ENCODE assay signal across 1 cellular context in the genomic region with DNA sequence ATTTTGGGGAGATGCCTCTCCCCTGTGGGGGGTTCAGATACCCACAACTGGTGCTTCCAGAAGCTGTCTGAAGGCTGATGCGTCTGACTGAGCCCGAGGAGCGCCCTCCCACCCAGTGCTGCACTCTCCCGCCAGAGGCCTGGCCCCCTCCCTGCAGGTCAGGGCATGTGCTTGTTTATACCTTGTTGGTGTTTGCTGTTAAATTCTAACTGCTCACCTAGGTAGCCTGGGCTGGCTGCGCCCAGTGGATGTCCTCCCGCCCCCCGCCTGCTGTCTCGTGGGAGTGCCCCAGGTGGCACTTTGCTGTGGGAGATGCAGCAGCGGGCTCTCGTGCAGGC.
TF ChIP-seq lines count a peak whose summit lies in the region.

No MANE protein-coding gene starts in this region.

TF ChIP-seq in GM23338, 12 proteins besides CTCF, POLR2A, EP300 and RAD21 (continued from another document):
- TF ChIP-seq, protein P1, sequence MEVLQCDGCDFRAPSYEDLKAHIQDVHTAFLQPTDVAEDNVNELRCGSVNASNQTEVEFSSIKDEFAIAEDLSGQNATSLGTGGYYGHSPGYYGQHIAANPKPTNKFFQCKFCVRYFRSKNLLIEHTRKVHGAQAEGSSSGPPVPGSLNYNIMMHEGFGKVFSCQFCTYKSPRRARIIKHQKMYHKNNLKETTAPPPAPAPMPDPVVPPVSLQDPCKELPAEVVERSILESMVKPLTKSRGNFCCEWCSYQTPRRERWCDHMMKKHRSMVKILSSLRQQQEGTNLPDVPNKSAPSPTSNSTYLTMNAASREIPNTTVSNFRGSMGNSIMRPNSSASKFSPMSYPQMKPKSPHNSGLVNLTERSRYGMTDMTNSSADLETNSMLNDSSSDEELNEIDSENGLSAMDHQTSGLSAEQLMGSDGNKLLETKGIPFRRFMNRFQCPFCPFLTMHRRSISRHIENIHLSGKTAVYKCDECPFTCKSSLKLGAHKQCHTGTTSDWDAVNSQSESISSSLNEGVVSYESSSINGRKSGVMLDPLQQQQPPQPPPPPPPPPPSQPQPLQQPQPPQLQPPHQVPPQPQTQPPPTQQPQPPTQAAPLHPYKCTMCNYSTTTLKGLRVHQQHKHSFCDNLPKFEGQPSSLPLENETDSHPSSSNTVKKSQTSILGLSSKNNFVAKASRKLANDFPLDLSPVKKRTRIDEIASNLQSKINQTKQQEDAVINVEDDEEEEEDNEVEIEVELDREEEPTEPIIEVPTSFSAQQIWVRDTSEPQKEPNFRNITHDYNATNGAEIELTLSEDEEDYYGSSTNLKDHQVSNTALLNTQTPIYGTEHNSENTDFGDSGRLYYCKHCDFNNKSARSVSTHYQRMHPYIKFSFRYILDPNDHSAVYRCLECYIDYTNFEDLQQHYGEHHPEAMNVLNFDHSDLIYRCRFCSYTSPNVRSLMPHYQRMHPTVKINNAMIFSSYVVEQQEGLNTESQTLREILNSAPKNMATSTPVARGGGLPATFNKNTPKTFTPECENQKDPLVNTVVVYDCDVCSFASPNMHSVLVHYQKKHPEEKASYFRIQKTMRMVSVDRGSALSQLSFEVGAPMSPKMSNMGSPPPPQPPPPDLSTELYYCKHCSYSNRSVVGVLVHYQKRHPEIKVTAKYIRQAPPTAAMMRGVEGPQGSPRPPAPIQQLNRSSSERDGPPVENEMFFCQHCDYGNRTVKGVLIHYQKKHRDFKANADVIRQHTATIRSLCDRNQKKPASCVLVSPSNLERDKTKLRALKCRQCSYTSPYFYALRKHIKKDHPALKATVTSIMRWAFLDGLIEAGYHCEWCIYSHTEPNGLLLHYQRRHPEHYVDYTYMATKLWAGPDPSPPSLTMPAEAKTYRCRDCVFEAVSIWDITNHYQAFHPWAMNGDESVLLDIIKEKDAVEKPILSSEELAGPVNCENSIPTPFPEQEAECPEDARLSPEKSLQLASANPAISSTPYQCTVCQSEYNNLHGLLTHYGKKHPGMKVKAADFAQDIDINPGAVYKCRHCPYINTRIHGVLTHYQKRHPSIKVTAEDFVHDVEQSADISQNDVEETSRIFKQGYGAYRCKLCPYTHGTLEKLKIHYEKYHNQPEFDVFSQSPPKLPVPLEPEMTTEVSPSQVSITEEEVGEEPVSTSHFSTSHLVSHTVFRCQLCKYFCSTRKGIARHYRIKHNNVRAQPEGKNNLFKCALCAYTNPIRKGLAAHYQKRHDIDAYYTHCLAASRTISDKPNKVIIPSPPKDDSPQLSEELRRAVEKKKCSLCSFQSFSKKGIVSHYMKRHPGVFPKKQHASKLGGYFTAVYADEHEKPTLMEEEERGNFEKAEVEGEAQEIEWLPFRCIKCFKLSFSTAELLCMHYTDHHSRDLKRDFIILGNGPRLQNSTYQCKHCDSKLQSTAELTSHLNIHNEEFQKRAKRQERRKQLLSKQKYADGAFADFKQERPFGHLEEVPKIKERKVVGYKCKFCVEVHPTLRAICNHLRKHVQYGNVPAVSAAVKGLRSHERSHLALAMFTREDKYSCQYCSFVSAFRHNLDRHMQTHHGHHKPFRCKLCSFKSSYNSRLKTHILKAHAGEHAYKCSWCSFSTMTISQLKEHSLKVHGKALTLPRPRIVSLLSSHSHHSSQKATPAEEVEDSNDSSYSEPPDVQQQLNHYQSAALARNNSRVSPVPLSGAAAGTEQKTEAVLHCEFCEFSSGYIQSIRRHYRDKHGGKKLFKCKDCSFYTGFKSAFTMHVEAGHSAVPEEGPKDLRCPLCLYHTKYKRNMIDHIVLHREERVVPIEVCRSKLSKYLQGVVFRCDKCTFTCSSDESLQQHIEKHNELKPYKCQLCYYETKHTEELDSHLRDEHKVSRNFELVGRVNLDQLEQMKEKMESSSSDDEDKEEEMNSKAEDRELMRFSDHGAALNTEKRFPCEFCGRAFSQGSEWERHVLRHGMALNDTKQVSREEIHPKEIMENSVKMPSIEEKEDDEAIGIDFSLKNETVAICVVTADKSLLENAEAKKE (CRISPR knock-in tag; IDR thresholded peaks at IDR 0.05), result no peak
- TF ChIP-seq NANOG (IDR thresholded peaks at IDR 0.05; ENCODE audit: borderline replicate concordance) (no peak), CREB1 (CRISPR knock-in tag; IDR thresholded peaks at IDR 0.05; ENCODE audit: low read depth) (no peak), ZNF331 (CRISPR knock-in tag; IDR thresholded peaks at IDR 0.05; ENCODE audit: low read depth) (no peak), STAT1 (IDR thresholded peaks at IDR 0.05; ENCODE audit: unreplicated experiment) (no peak), POLR2AphosphoS5 (IDR thresholded peaks at IDR 0.05; ENCODE audit: low read depth) (no peak), EZH2phosphoT487 (IDR thresholded peaks at IDR 0.05; ENCODE audit: unreplicated experiment) (no peak), ZNF114 (CRISPR knock-in tag; IDR thresholded peaks at IDR 0.05) (no peak)
- TF ChIP-seq, protein P2, sequence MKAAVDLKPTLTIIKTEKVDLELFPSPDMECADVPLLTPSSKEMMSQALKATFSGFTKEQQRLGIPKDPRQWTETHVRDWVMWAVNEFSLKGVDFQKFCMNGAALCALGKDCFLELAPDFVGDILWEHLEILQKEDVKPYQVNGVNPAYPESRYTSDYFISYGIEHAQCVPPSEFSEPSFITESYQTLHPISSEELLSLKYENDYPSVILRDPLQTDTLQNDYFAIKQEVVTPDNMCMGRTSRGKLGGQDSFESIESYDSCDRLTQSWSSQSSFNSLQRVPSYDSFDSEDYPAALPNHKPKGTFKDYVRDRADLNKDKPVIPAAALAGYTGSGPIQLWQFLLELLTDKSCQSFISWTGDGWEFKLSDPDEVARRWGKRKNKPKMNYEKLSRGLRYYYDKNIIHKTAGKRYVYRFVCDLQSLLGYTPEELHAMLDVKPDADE (IDR thresholded peaks at IDR 0.05), result no peak
TF ChIP-seq in GM23338: peak in this region for 0.
